In the genomic region with DNA sequence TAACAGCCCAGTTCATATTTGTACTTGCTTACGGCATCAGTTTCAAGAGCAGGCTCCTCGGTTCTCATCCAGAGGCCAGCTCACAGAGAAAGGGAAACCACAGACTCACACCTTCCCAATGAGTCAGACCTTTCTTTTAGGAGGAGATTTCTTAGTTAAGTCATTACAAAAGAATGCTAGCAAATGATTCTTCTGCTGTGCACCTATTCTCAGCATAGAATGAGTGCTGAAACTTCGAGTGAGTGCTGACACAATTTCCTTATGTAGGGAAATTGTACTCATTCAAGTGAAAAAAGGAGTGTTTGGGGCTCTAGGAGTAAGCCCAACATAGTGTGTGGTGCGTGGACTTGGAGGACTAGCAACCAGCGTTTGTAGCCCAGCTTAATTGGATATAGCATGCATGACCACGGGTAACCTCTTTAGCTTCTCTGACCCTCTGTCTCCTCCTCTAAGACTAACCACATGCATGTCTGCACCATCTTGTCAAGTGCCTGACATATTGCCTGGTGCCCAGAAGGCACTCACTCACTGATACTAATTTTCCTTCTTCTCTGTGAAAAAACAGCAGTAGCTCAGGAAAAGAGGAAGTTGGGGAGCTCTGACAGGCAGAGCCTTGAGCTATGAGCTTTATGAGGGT, we compare ENCODE assay signal across 8 cellular contexts.
DNase-seq lines count a peak whose midpoint lies in the region; ATAC-seq, FAIRE-seq and TF ChIP-seq lines count a peak whose summit lies in the region.

No MANE protein-coding gene starts in this region.

- H3K4me3 ChIP-seq in RWPE2 (ENCODE audit: severe bottlenecking) (no peak overlapping the region), GM12878 (no peak overlapping the region), neural progenitor cell (no peak overlapping the region)

- H3K27me3 Mint-ChIP-seq in neural progenitor cell (ENCODE audit: insufficient read depth, low read depth), result no peaks in the 10 kb centered on the region

- WGBS in GM12878 (ENCODE audit: insufficient coverage, insufficient replicate concordance, low lambda C conversion rate, missing lambda C conversion rate), result under 1% methylated on average over 6 of the region's 6 CpGs

- no peaks in the 10 kb centered on the region for H3K27me3 ChIP-seq in RWPE2 (ENCODE audit: insufficient read depth, poor library complexity, severe bottlenecking)
- no peaks in the 10 kb centered on the region for H3K27me3 ChIP-seq in GM12878 (replicated peaks in 1 of 2; ENCODE audit: control insufficient read depth in 2 of 2, insufficient read depth in 2 of 2, low read length in 1 of 2)
- no peaks in the 10 kb centered on the region for H3K27me3 ChIP-seq in neural progenitor cell

- H3K9me3 Mint-ChIP-seq in neural progenitor cell, result peaks cover 7% of the 10 kb centered on the region

- H4K20me1 ChIP-seq in GM12878 (ENCODE audit: control insufficient read depth, insufficient read depth), result no peaks in the 10 kb centered on the region
- no peaks in the 10 kb centered on the region for H4K20me1 ChIP-seq in neural progenitor cell (ENCODE audit: low read depth)

- H3K9me3 ChIP-seq in RWPE2 (ENCODE audit: severe bottlenecking) (no peaks in the 10 kb centered on the region), GM12878 (replicated peaks; ENCODE audit: control insufficient read depth, insufficient read depth, low read length) (no peaks in the 10 kb centered on the region), neural progenitor cell (ENCODE audit: low read depth) (no peaks in the 10 kb centered on the region)

- no peak for TF ChIP-seq CTCF in RWPE2 (IDR thresholded peaks at IDR 0.05; ENCODE audit: poor library complexity, severe bottlenecking)
- no peak for TF ChIP-seq CTCF in GM12878 (IDR thresholded peaks at IDR 0.05 in 2 of 3, conservative IDR thresholded peaks at IDR 0.05 in 1 of 3; ENCODE audit: control insufficient read depth in 2 of 3, extremely low read depth in 1 of 3, insufficient read depth in 1 of 3, low read depth in 3 of 3, low read length in 3 of 3)
- TF ChIP-seq CTCF in neural progenitor cell (IDR thresholded peaks at IDR 0.05), result no peak

- H3K27ac ChIP-seq in RWPE2 (ENCODE audit: poor library complexity, severe bottlenecking), result peak overlapping the region; percentile 85
- H3K27ac ChIP-seq in GM12878 (ENCODE audit: control insufficient read depth, insufficient read depth), result peak overlapping the region; percentile 100
- H3K27ac ChIP-seq in neural progenitor cell, result no peak overlapping the region

- H3K79me2 ChIP-seq in GM12878 (ENCODE audit: control insufficient read depth, insufficient read depth, low read length) (peaks cover 34% of the 10 kb centered on the region), neural progenitor cell (ENCODE audit: low read depth) (no peaks in the 10 kb centered on the region)

- H3K36me3 Mint-ChIP-seq in neural progenitor cell, result no peaks in the 10 kb centered on the region

- CTCF ChIA-PET in GM12878 (lab: Yijun Ruan, JAX), result interaction anchor here (0.9 to 20.7 kb wide), 16 partner anchors 9 to 223 kb away, joined by 3 to 743 read pairs (median 4); partner anchors contain the start of gene MALT1

- in situ Hi-C loops in GM12878 (cut with MboI), result no loop called here

- no TSS peak for BruUV-seq in GM12878 (replicated peaks; lab: Mats Ljungman, UMichigan)

- peak; percentile 75 to 91; a peak in 3 of 4 replicates for TF ChIP-seq EP300 in GM12878 (IDR thresholded peaks at IDR 0.05; ENCODE audit: borderline replicate concordance in 1 of 2, control insufficient read depth in 1 of 2, low read depth in 2 of 2, low read length in 2 of 2)

- peak; percentile 57 for ATAC-seq in GM18867 (IDR thresholded peaks at IDR 0.05; ENCODE audit: unreplicated experiment)
- peak; percentile 45 for ATAC-seq in HG03066 (IDR thresholded peaks at IDR 0.05; ENCODE audit: low read depth, unreplicated experiment)
- peak; percentile 92 for ATAC-seq in RWPE2 (ENCODE audit: low read depth)
- peak; percentile 52 for ATAC-seq in GM12878

- peak overlapping the region; percentile 56 for H3K9ac ChIP-seq in GM12878 (ENCODE audit: control insufficient read depth, insufficient read depth, low read length)
- H3K9ac ChIP-seq in neural progenitor cell, result no peak overlapping the region

- H3K4me1 ChIP-seq in RWPE2 (ENCODE audit: insufficient read depth, poor library complexity, severe bottlenecking) (peaks cover 30% of the 10 kb centered on the region), GM12878 (ENCODE audit: control insufficient read depth, insufficient read depth, low read length) (peaks cover 62% of the 10 kb centered on the region), neural progenitor cell (no peaks in the 10 kb centered on the region)

- SMC1A ChIA-PET in GM12878 (lab: Charles Lee; ENCODE audit: uncharacterized antibody, unreplicated experiment), result interaction anchor here (0.8 to 22.2 kb wide), 17 partner anchors 9 to 221 kb away, joined by 3 to 682 read pairs (median 6); partner anchors contain the start of gene MALT1

- POLR2A ChIA-PET in GM12878 (lab: Charles Lee), result interaction anchor here (1.1 to 7.4 kb wide), 10 partner anchors 10 to 137 kb away, joined by 3 to 76 read pairs (median 3); no protein-coding TSS in a partner anchor

- TF ChIP-seq POLR2A in GM12878 (IDR thresholded peaks at IDR 0.05; ENCODE audit: low read depth, low read length), result no peak

- no peaks in the 10 kb centered on the region for H3F3A ChIP-seq in neural progenitor cell (ENCODE audit: low read depth)

- no peaks in the 10 kb centered on the region for H3K36me3 ChIP-seq in RWPE2 (ENCODE audit: low read depth)
- H3K36me3 ChIP-seq in GM12878 (ENCODE audit: control insufficient read depth in 2 of 2, insufficient read depth in 2 of 2, low read length in 1 of 2), result peaks cover 0 to 2% of the 10 kb centered on the region in 2 experiments; a peak in 1 of 4 replicates
- no peaks in the 10 kb centered on the region for H3K36me3 ChIP-seq in neural progenitor cell

- no peak overlapping the region for H3K27ac Mint-ChIP-seq in neural progenitor cell

- peak; percentile 24; the same call in 1 of the 2 replicates for TF ChIP-seq RAD21 in GM12878 (IDR thresholded peaks at IDR 0.05; ENCODE audit: insufficient read depth, low read depth, low read length)

- RAD21 ChIA-PET in GM12878 (lab: Charles Lee; ENCODE audit: unreplicated experiment), result interaction anchor here (0.8 to 21.3 kb wide), 22 partner anchors 9 to 222 kb away, joined by 3 to 353 read pairs (median 5); partner anchors contain the start of gene MALT1

- DNase-seq in 8988T, result peak; percentile 18
- DNase-seq in RWPE2 (ENCODE audit: low spot score), result no peak
- peak; percentile 91 for DNase-seq in GM12878 (ENCODE audit: low read depth, low spot score)
- DNase-seq in myocyte (ENCODE audit: low read depth), result peak; percentile 88
- no peak for DNase-seq in superior temporal gyrus (ENCODE audit: extremely low spot score)
- no peak for DNase-seq in neural progenitor cell (ENCODE audit: low spot score)

- H3K4me2 ChIP-seq in GM12878 (ENCODE audit: control insufficient read depth, insufficient read depth) (peak overlapping the region; percentile 80), neural progenitor cell (no peak overlapping the region)

- intact Hi-C loops in GM12878 (cut with micrococcal nuclease; ENCODE audit: unreplicated experiment), result loop anchor here (1.0 to 2.0 kb wide), 4 partner anchors 10 to 129 kb away; partner anchors contain the start of gene MALT1

- peak; percentile 69 for FAIRE-seq in GM12878 (lab: Jason Lieb, UNC)

- no peak overlapping the region for H2AFZ ChIP-seq in GM12878 (ENCODE audit: control insufficient read depth, low read depth, low read length)
- no peak overlapping the region for H2AFZ ChIP-seq in neural progenitor cell (replicated peaks)

- H3K4me3 Mint-ChIP-seq in neural progenitor cell, result no peak overlapping the region

- H3K4me1 Mint-ChIP-seq in neural progenitor cell, result peaks cover 35% of the 10 kb centered on the region

TF ChIP-seq in GM12878, 131 proteins besides CTCF, POLR2A, EP300 and RAD21 (continues in another document):
- TF ChIP-seq MLLT1 (IDR thresholded peaks at IDR 0.05), result peak; percentile 50
- TF ChIP-seq PAX5 (IDR thresholded peaks at IDR 0.05; ENCODE audit: borderline replicate concordance, low read depth, low read length), result peak; percentile 40; the same call in 1 of the 2 replicates
- 0 out of 2 replicates have a peak, but pooled peaks have one; percentile 14 for TF ChIP-seq TAF1 (IDR thresholded peaks at IDR 0.05; ENCODE audit: borderline replicate concordance, low read depth, low read length)
- peak; percentile 95 to 97; a peak in 3 of 4 replicates for TF ChIP-seq IKZF2 (IDR thresholded peaks at IDR 0.05)
- peak; percentile 98 for TF ChIP-seq EED (IDR thresholded peaks at IDR 0.05; ENCODE audit: low read depth)

Comparison
In these comparisons a context has a peak if more than half of its experiments do, and no peak if none do; other contexts are left out.
1. DNase-seq: peak in 8988T (single experiment), GM12878 (single experiment) and myocyte (single experiment); none in RWPE2 (single experiment), superior temporal gyrus (single experiment) and neural progenitor cell (single experiment).
2. Peak in every context shown above with its lines, with median percentiles within 50 percentile points of each other: ATAC-seq.